Comparison of ENCODE assay signal across 1 cellular context in the genomic region with DNA sequence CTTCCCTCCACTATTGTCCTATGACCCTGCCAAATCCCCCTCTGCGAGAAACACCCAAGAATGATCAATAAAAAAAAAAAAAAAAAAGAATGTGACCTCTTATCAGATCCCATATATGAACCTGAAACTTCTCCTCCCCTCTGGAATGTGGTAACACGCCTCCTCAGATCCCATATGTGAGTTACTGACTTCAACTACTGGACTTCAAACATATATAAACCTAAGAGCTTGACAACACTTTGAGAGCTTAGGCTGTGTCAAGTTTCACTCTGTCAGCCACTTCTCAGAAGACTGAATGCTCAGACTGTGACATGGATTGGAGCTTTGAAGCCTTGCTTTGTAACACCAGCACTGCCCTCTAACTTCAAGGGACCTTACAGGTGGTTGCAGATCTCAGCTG.
TF ChIP-seq lines count a peak whose summit lies in the region.

No MANE protein-coding gene starts in this region.

TF ChIP-seq in K562, 482 proteins besides CTCF, POLR2A, EP300 and RAD21 (continued from another document):
- no peak for TF ChIP-seq HMGN3 (IDR thresholded peaks at IDR 0.05; ENCODE audit: borderline replicate concordance, extremely low read depth, insufficient read length, low read depth, low read length)
- TF ChIP-seq ZFX (CRISPR knock-in tag; IDR thresholded peaks at IDR 0.05) = no peak
- TF ChIP-seq, protein P1, sequence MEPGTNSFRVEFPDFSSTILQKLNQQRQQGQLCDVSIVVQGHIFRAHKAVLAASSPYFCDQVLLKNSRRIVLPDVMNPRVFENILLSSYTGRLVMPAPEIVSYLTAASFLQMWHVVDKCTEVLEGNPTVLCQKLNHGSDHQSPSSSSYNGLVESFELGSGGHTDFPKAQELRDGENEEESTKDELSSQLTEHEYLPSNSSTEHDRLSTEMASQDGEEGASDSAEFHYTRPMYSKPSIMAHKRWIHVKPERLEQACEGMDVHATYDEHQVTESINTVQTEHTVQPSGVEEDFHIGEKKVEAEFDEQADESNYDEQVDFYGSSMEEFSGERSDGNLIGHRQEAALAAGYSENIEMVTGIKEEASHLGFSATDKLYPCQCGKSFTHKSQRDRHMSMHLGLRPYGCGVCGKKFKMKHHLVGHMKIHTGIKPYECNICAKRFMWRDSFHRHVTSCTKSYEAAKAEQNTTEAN (CRISPR knock-in tag; IDR thresholded peaks at IDR 0.05) = no peak
- TF ChIP-seq ZBTB8A (IDR thresholded peaks at IDR 0.05; ENCODE audit: partially characterized antibody) = no peak
- no peak for TF ChIP-seq WHSC1 (IDR thresholded peaks at IDR 0.05; ENCODE audit: low read length)
- TF ChIP-seq TRIM28 (IDR thresholded peaks at IDR 0.05) = no peak
- TF ChIP-seq, protein P2, sequence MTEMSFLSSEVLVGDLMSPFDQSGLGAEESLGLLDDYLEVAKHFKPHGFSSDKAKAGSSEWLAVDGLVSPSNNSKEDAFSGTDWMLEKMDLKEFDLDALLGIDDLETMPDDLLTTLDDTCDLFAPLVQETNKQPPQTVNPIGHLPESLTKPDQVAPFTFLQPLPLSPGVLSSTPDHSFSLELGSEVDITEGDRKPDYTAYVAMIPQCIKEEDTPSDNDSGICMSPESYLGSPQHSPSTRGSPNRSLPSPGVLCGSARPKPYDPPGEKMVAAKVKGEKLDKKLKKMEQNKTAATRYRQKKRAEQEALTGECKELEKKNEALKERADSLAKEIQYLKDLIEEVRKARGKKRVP (CRISPR knock-in tag; IDR thresholded peaks at IDR 0.05) = no peak
- TF ChIP-seq FOXA1 (IDR thresholded peaks at IDR 0.05; ENCODE audit: borderline replicate concordance) = no peak
- no peak for TF ChIP-seq ZFP1 (CRISPR knock-in tag; IDR thresholded peaks at IDR 0.05)
- no peak for TF ChIP-seq STAT5A (IDR thresholded peaks at IDR 0.05; ENCODE audit: borderline replicate concordance, low read length)
